8 cellular contexts compared by ENCODE assay signal in genomic region chr12:101697197-101697929, GRCh38. TPM values are rescaled to one million over a fixed set of nuclear protein-coding genes. Genes with fewer than 3 reads are reported as not detected.
DNase-seq lines count a peak whose midpoint lies in the region; ATAC-seq and TF ChIP-seq lines count a peak whose summit lies in the region.

CHPT1 (plus strand) TSS chr12:101697640; CDS start chr12:101697862, 222 bp downstream.

- peak; percentile 77 for ATAC-seq in GM19023 (IDR thresholded peaks at IDR 0.05; ENCODE audit: unreplicated experiment)
- peak; percentile 56 for ATAC-seq in HG03196 (IDR thresholded peaks at IDR 0.05; ENCODE audit: unreplicated experiment)

- DNase-seq in BE2C (peak; percentile 83), NCI-H82 treated with DMSO at 0.1 percent for 48 hours (lab: John Stamatoyannopoulos, UW; ENCODE audit: unreplicated experiment) (peak; percentile 50)
- peak; percentile 13 to 19 for DNase-seq in activated CD8-positive, alpha-beta memory T cell treated with anti-CD3 and anti-CD28 coated beads for 4 hours (ENCODE audit: low read depth in 2 of 2)
- peak; percentile 22 to 29 for DNase-seq in stimulated activated CD8-positive, alpha-beta memory T cell treated with anti-CD3 and anti-CD28 coated beads, Interleukin-4, amount 100 ng/mL, for 1 hour (ENCODE audit: low read depth in 2 of 2, low spot score in 1 of 2)

- H3K9me3 ChIP-seq in BE2C (no peaks in the 10 kb centered on the region), endocrine pancreas (ENCODE audit: control insufficient read depth, low read length) (no peaks in the 10 kb centered on the region), mononuclear cell (ENCODE audit: low read depth, low read length) (no peaks in the 10 kb centered on the region)

- H3K36me3 ChIP-seq in BE2C (peaks cover 5% of the 10 kb centered on the region; the same call in 1 of the 2 replicates), endocrine pancreas (ENCODE audit: control insufficient read depth, insufficient read depth, low read length) (no peaks in the 10 kb centered on the region)

- H3K4me3 ChIP-seq in BE2C (ENCODE audit: low read depth, low read length), result peak within 1 kb of the TSS; percentile 83
- peak within 1 kb of the TSS; percentile 78 for H3K4me3 ChIP-seq in endocrine pancreas (ENCODE audit: control insufficient read depth, insufficient read depth, low read length)
- peak within 1 kb of the TSS; percentile 68 for H3K4me3 ChIP-seq in mononuclear cell (ENCODE audit: low read length)

- no peaks in the 10 kb centered on the region for H3K27me3 ChIP-seq in BE2C
- H3K27me3 ChIP-seq in endocrine pancreas (ENCODE audit: control insufficient read depth, insufficient read depth, low read length), result no peaks in the 10 kb centered on the region
- H3K27me3 ChIP-seq in mononuclear cell (ENCODE audit: insufficient read depth, low read length), result no peaks in the 10 kb centered on the region

- peaks cover 3% of the 10 kb centered on the region; the same call in 1 of the 2 replicates for H3K4me1 ChIP-seq in BE2C
- H3K4me1 ChIP-seq in endocrine pancreas (ENCODE audit: control insufficient read depth, insufficient read depth, low read length), result peaks cover 24% of the 10 kb centered on the region
- peaks cover 36% of the 10 kb centered on the region for H3K4me1 ChIP-seq in mononuclear cell (ENCODE audit: insufficient read depth, low read length)

- TF ChIP-seq CTCF in BE2C (IDR thresholded peaks at IDR 0.05; ENCODE audit: low read depth, low read length), result no peak

- peak within 1 kb of the TSS; percentile 76 for H3K9ac ChIP-seq in endocrine pancreas (ENCODE audit: control insufficient read depth, insufficient read depth, low read length)

RNA-seq across cellular contexts. Expression of gene CHPT1, which starts in this region (rescaled TPM):
- polyA plus RNA-seq in BE2C (2012; ENCODE audit: insufficient read depth, insufficient read length, low read depth), result 26.0 TPM
- 33.9 TPM for total RNA-seq in mononuclear cell

Comparison
In these comparisons a context has a peak if more than half of its experiments do, and no peak if none do; other contexts are left out.
1. Peak in every context shown above with its lines: DNase-seq, ATAC-seq and H3K4me3 ChIP-seq.
2. DNase-seq: peak in every context shown above with its lines; median percentile 83 in BE2C; 50 in NCI-H82 treated with DMSO at 0.1 percent for 48 hours; 26 in stimulated activated CD8-positive, alpha-beta memory T cell treated with anti-CD3 and anti-CD28 coated beads, Interleukin-4, amount 100 ng/mL, for 1 hour; 16 in activated CD8-positive, alpha-beta memory T cell treated with anti-CD3 and anti-CD28 coated beads for 4 hours.